In the genomic region with DNA sequence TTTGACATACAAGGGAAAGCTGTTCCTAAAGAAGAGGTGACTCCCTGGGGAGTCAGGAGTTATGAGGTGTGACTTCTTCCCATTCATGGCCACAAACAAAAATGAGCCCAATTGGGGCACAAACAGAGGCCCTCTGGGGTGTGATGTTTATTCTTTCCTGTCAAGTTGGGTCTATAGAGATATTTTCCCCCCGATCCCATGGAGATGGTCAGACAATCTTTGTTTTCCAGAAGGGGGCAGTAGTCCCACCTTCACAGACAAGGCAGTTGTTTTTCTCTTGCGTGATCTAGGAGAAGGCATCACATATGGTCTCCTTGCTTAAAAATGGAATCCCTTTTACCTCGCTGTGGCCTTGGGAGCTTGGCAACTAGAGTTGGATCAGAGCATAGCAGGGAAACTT, we compare ENCODE assay signal across 1 cellular context.
TF ChIP-seq lines count a peak whose summit lies in the region.

No MANE protein-coding gene starts in this region.

TF ChIP-seq in GM23338, 12 proteins besides CTCF, POLR2A, EP300 and RAD21 (continued from another document):
- TF ChIP-seq CREB1 (CRISPR knock-in tag; IDR thresholded peaks at IDR 0.05; ENCODE audit: low read depth) (no peak), ZNF114 (CRISPR knock-in tag; IDR thresholded peaks at IDR 0.05) (no peak), ZNF331 (CRISPR knock-in tag; IDR thresholded peaks at IDR 0.05; ENCODE audit: low read depth) (no peak)
TF ChIP-seq in GM23338: peak in this region for 0.
